Comparison of ENCODE assay signal across 10 cellular contexts in the genomic region with DNA sequence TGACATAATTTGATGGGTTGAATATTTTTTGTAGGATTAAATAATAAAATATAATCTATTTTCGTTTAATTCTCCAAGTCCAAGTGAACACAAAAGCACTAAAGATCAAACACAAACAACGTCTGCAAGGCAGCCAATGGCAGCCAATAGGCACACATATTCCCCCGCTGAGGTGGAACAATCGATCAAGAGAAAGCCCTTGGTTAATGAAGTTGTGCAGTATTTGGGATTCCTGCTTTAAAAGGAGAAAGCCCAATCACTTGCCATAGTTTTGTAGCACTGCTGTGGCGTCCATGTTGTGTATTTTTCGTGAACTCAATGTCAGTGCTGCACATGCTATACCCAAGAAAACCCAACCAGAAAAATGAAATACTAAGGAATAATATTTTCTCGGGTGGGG. TPM values are rescaled to one million over a fixed set of nuclear protein-coding genes. Genes with fewer than 3 reads are reported as not detected.
DNase-seq lines count a peak whose midpoint lies in the region; ATAC-seq and TF ChIP-seq lines count a peak whose summit lies in the region.
"Had no signal": no experiment of that assay in that cellular context is flagged by ENCODE, and none has a peak within 500 bp of the region (broad histone marks: within the 10 kb centered on the region; RNA-seq: fewer than 3 reads in every experiment).

No MANE protein-coding gene starts in this region.

- peak overlapping the region; percentile 96 for H3K4me3 Mint-ChIP-seq in CD4-positive, alpha-beta T cell
- H3K4me3 Mint-ChIP-seq in IgD-negative memory B cell, result peak overlapping the region in 3 of 4 donors; percentile 5 to 100 (median 34)
- peak overlapping the region; percentile 95 to 100 (median 98) for H3K4me3 Mint-ChIP-seq in naive thymus-derived CD8-positive, alpha-beta T cell

- H3K36me3 ChIP-seq in ascending aorta (no peaks in the 10 kb centered on the region), transverse colon (no peaks in the 10 kb centered on the region), upper lobe of left lung (no peaks in the 10 kb centered on the region)

- H3K27ac Mint-ChIP-seq in CD4-positive, alpha-beta T cell, result peak overlapping the region; percentile 97
- peak overlapping the region in 2 of 3 donors; percentile 63 to 94 for H3K27ac Mint-ChIP-seq in IgD-negative memory B cell
- H3K27ac Mint-ChIP-seq in naive thymus-derived CD8-positive, alpha-beta T cell, result peak overlapping the region; percentile 49 to 100 (median 98)

- TF ChIP-seq EP300 in transverse colon (IDR thresholded peaks at IDR 0.05; ENCODE audit: low read depth) (no peak), upper lobe of left lung (IDR thresholded peaks at IDR 0.05) (no peak)

- H3K36me3 Mint-ChIP-seq in CD4-positive, alpha-beta T cell (ENCODE audit: low read depth), result peaks cover 35% of the 10 kb centered on the region
- no peaks in the 10 kb centered on the region for H3K36me3 Mint-ChIP-seq in IgD-negative memory B cell
- H3K36me3 Mint-ChIP-seq in naive thymus-derived CD8-positive, alpha-beta T cell, result peaks cover 0 to 17% (median 4%) of the 10 kb centered on the region in 3 donors

- ATAC-seq in CD4-positive, alpha-beta T cell (ENCODE audit: poor library complexity), result no peak
- ATAC-seq in naive thymus-derived CD8-positive, alpha-beta T cell, result no peak
- ATAC-seq in upper lobe of left lung (ENCODE audit: low FRiP score in 2 of 2), result no peak

- TF ChIP-seq POLR2A in transverse colon (IDR thresholded peaks at IDR 0.05), result no peak
- TF ChIP-seq POLR2A in upper lobe of left lung (IDR thresholded peaks at IDR 0.05), result no peak

- POLR2A ChIA-PET in CD4-positive, alpha-beta T cell (lab: Charles Lee), result interaction anchor here (3.1 to 5.2 kb wide), 3 partner anchors 12 to 85 kb away, joined by 27 to 93 read pairs (median 47); a partner anchor contains a TSS
- POLR2A ChIA-PET in naive thymus-derived CD8-positive, alpha-beta T cell (lab: Charles Lee), result interaction anchor here (0.6 to 3.3 kb wide), 5 partner anchors 9 to 198 kb away, joined by 3 to 31 read pairs (median 16); a partner anchor contains a TSS

- H3K4me1 Mint-ChIP-seq in CD4-positive, alpha-beta T cell (ENCODE audit: low read depth), result peaks cover 65% of the 10 kb centered on the region
- peaks cover 36 to 44% (median 39%) of the 10 kb centered on the region in 3 donors for H3K4me1 Mint-ChIP-seq in IgD-negative memory B cell
- H3K4me1 Mint-ChIP-seq in naive thymus-derived CD8-positive, alpha-beta T cell, result peaks cover 19 to 65% (median 65%) of the 10 kb centered on the region in 4 donors

- TF ChIP-seq CTCF in CD4-positive, alpha-beta T cell (IDR thresholded peaks at IDR 0.05), result no peak
- TF ChIP-seq CTCF in ascending aorta (IDR thresholded peaks at IDR 0.05) (no peak), transverse colon (IDR thresholded peaks at IDR 0.05) (no peak), upper lobe of left lung (IDR thresholded peaks at IDR 0.05) (no peak)

- H3K27me3 ChIP-seq in CD4-positive, alpha-beta T cell (ENCODE audit: control insufficient read depth, insufficient read depth, low read length), result no peaks in the 10 kb centered on the region
- H3K27me3 ChIP-seq in ascending aorta (no peaks in the 10 kb centered on the region), transverse colon (no peaks in the 10 kb centered on the region), upper lobe of left lung (no peaks in the 10 kb centered on the region)

- H3K27ac ChIP-seq in CD4-positive, alpha-beta T cell (ENCODE audit: low read depth, low read length), result no peak overlapping the region
- peak overlapping the region; percentile 9 to 97 for H3K27ac ChIP-seq in ascending aorta
- H3K27ac ChIP-seq in transverse colon, result peak overlapping the region in 2 of 4 donors; percentile 94 to 96
- no peak overlapping the region for H3K27ac ChIP-seq in upper lobe of left lung

- intact Hi-C loops in CD4-positive, alpha-beta T cell (cut with DNase I, micrococcal nuclease), result loop anchor here in 1 of 2 experiments (2.0 kb wide), 2 partner anchors 21 to 73 kb away; a partner anchor contains a TSS
- intact Hi-C loops in ascending aorta (cut with DNase I), result loop anchor here (2.0 to 10.0 kb wide), 4 partner anchors 85 to 1111 kb away; a partner anchor contains a TSS
- intact Hi-C loops in transverse colon (cut with DNase I; ENCODE audit: low total_unique reads), result loop anchor here (10.0 kb wide), 1 partner anchor 69 kb away; a partner anchor contains a TSS

- H3K4me1 ChIP-seq in ascending aorta, result peaks cover 0 to 27% of the 10 kb centered on the region in 2 donors
- peaks cover 5 to 25% (median 7%) of the 10 kb centered on the region in 4 donors for H3K4me1 ChIP-seq in transverse colon
- H3K4me1 ChIP-seq in upper lobe of left lung, result peaks cover 12 to 44% (median 20%) of the 10 kb centered on the region in 4 donors

- H3K9me3 Mint-ChIP-seq in CD4-positive, alpha-beta T cell, result no peaks in the 10 kb centered on the region
- no peaks in the 10 kb centered on the region for H3K9me3 Mint-ChIP-seq in IgD-negative memory B cell
- no peaks in the 10 kb centered on the region for H3K9me3 Mint-ChIP-seq in naive thymus-derived CD8-positive, alpha-beta T cell

- H3K4me3 ChIP-seq in ascending aorta (peak overlapping the region; percentile 5 to 92), transverse colon (peak overlapping the region in 1 of 4 donors; percentile 83), upper lobe of left lung (peak overlapping the region in 1 of 4 donors; percentile 60)

- CTCF ChIA-PET in CD4-positive, alpha-beta T cell (lab: Charles Lee), result interaction anchor here (1.9 kb wide), 1 partner anchor 96 kb away, joined by 5 read pairs; no protein-coding TSS in a partner anchor

- no peaks in the 10 kb centered on the region for H3K27me3 Mint-ChIP-seq in CD4-positive, alpha-beta T cell
- no peaks in the 10 kb centered on the region for H3K27me3 Mint-ChIP-seq in IgD-negative memory B cell
- H3K27me3 Mint-ChIP-seq in naive thymus-derived CD8-positive, alpha-beta T cell, result no peaks in the 10 kb centered on the region

- WGBS in transverse colon (ENCODE audit: low coverage in 1 of 2), 2 donors, result 80 to 85% methylated on average over 7 of the region's 7 CpGs
- 80 to 83% methylated on average over 7 of the region's 7 CpGs for WGBS in upper lobe of left lung, 2 donors

- in situ Hi-C loops in transverse colon (cut with MboI; ENCODE audit: low pct_ligation_motif_present in 1 of 4, low pct_unique_long_range_greater_than_20kb in 1 of 4, low sequenced_read_pairs in 3 of 4), result loop anchor here in 1 of 4 donors (10.0 kb wide), 1 partner anchor 79 kb away; no protein-coding TSS in a partner anchor

- no peaks in the 10 kb centered on the region for H3K9me3 ChIP-seq in CD4-positive, alpha-beta T cell (ENCODE audit: control insufficient read depth, low read length)
- H3K9me3 ChIP-seq in ascending aorta (no peaks in the 10 kb centered on the region), transverse colon (no peaks in the 10 kb centered on the region), upper lobe of left lung (no peaks in the 10 kb centered on the region)

- DNase-seq in CD4-positive, alpha-beta T cell, result no peak
- no peak for DNase-seq in ascending aorta (ENCODE audit: low spot score in 2 of 2)
- no peak for DNase-seq in naive thymus-derived CD8-positive, alpha-beta T cell
- DNase-seq in amniotic stem cell (lab: John Stamatoyannopoulos, UW), result no peak
- no peak for DNase-seq in transverse colon
- DNase-seq in upper lobe of left lung, result no peak
- no peak for DNase-seq in Ammon's horn (ENCODE audit: low spot score)
- DNase-seq: dermis blood vessel endothelial cell; stimulated activated CD4-positive, alpha-beta T cell treated with anti-CD3 and anti-CD28 coated beads, Interleukin-4, amount 100 ng/mL, for 4 hours had no signal

RNA-seq across cellular contexts. Expression of a gene that starts 1.5 kb away (rescaled TPM):
- 10 to 100 TPM; 24.5 to 28.6 TPM for total RNA-seq in CD4-positive, alpha-beta T cell
- 157 TPM for polyA plus RNA-seq in IgD-negative memory B cell
- total RNA-seq in ascending aorta (34.8 TPM), transverse colon (100 to 1,000 TPM in 2 of 4 donors, 10 to 100 TPM in 2; 22.4 to 154 (median 82.8) TPM), upper lobe of left lung (100 to 1,000 TPM in 1 of 6 donors, 10 to 100 TPM in 5; 52.4 to 116 (median 89.0) TPM)
- total RNA-seq in naive thymus-derived CD8-positive, alpha-beta T cell, result 10 to 100 TPM; 70.4 to 71.1 TPM
- polyA plus RNA-seq in naive thymus-derived CD8-positive, alpha-beta T cell, result 100 to 1,000 TPM; 163 to 212 (median 167) TPM

Comparison
In these comparisons a context has a peak if more than half of its experiments do, and no peak if none do; other contexts are left out.
1. H3K27ac ChIP-seq: peak in ascending aorta (2 of 2); none in CD4-positive, alpha-beta T cell (single experiment) and upper lobe of left lung (0 of 4).
2. H3K4me3 Mint-ChIP-seq: peak in every context shown above with its lines; median percentile 98 in naive thymus-derived CD8-positive, alpha-beta T cell; 96 in CD4-positive, alpha-beta T cell; 34 in IgD-negative memory B cell.
3. Peak in every context shown above with its lines, with median percentiles within 50 percentile points of each other: H3K27ac Mint-ChIP-seq.